Comparison of ENCODE assay signal across 13 cellular contexts in the genomic region with DNA sequence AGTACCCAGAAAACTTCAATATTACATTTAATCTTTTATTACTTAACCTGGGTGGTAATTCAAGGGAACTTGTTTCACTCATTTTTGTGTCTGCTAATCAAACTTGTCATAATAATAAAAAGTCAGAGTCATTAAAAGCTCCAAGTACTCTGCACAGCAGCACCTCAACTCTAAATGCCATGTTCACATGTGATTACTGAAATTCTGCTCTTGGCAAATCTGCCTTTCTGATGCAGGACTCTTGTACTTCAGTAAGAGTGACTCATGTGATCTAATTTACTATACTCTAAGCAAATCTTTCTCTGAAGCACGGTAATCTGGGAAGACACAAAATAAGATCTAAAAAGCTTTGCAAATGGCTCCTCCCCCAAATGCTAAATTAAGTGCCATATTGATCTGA. TPM values are rescaled to one million over a fixed set of nuclear protein-coding genes. Genes with fewer than 3 reads are reported as not detected.
DNase-seq lines count a peak whose midpoint lies in the region; ATAC-seq and TF ChIP-seq lines count a peak whose summit lies in the region.
"Had no signal": no experiment of that assay in that cellular context is flagged by ENCODE, and none has a peak within 500 bp of the region (broad histone marks: within the 10 kb centered on the region; RNA-seq: fewer than 3 reads in every experiment).

No MANE protein-coding gene starts in this region.

- H3F3A ChIP-seq in SK-N-SH (replicated peaks; ENCODE audit: insufficient read depth): no peaks in the 10 kb centered on the region

- CTCF ChIA-PET in SK-N-SH (lab: Yijun Ruan, JAX): no interaction called here

- H3K4me3 ChIP-seq in SK-N-SH (ENCODE audit: low read depth in 2 of 2, low read length in 1 of 2) (no peak overlapping the region), choroid plexus epithelial cell (ENCODE audit: low read depth, low read length) (no peak overlapping the region), mucosa of descending colon (no peak overlapping the region)

- peaks cover 0 to 8% of the 10 kb centered on the region in 2 experiments; a peak in 1 of 4 replicates for H3K4me1 ChIP-seq in SK-N-SH (ENCODE audit: control insufficient read depth in 1 of 2, insufficient read depth in 2 of 2, low read depth in 1 of 2, low read length in 1 of 2)
- H3K4me1 ChIP-seq in mucosa of descending colon (ENCODE audit: low read depth): no peaks in the 10 kb centered on the region
- H3K4me1 ChIP-seq: Caco-2 had no signal

- POLR2A ChIA-PET in SK-N-SH (lab: Yijun Ruan, JAX): no interaction called here

- H2AFZ ChIP-seq in SK-N-SH (ENCODE audit: low read depth): no peak overlapping the region

- peaks cover 11% of the 10 kb centered on the region; the same call in 1 of the 2 replicates for H3K27me3 ChIP-seq in SK-N-SH (ENCODE audit: insufficient read depth)

- WGBS in SK-N-SH (ENCODE audit: low lambda C conversion rate): 16% methylated on average over 1 of the region's 1 CpG

- no peak for TF ChIP-seq RAD21 in SK-N-SH (IDR thresholded peaks at IDR 0.05; ENCODE audit: low read length)

- no peaks in the 10 kb centered on the region for H3K79me2 ChIP-seq in SK-N-SH (ENCODE audit: insufficient read depth)

- H3K27ac ChIP-seq in SK-N-SH (ENCODE audit: low read depth in 2 of 2, low read length in 1 of 2): no peak overlapping the region
- H3K27ac ChIP-seq: C4-2B had no signal

- H4K20me1 ChIP-seq in SK-N-SH (ENCODE audit: insufficient read depth): no peaks in the 10 kb centered on the region

- no peak for TF ChIP-seq EP300 in SK-N-SH (IDR thresholded peaks at IDR 0.05; ENCODE audit: borderline replicate concordance in 1 of 2, low read depth in 1 of 2, low read length in 1 of 2)

- no peaks in the 10 kb centered on the region for H3K9me2 ChIP-seq in SK-N-SH

- DNase-seq in SK-N-SH (no peak), SK-N-DZ (ENCODE audit: low spot score) (peak; percentile 60), choroid plexus epithelial cell (ENCODE audit: low read depth) (peak; percentile 30), mucosa of descending colon (no peak), MV-4-11 (lab: John Stamatoyannopoulos, UW) (no peak), SHP77 treated with DMSO at 0.1 percent for 48 hours (lab: John Stamatoyannopoulos, UW) (no peak)
- DNase-seq: ACHN; Caco-2; CD4-positive, alpha-beta T cell; GDM1; H9 had no signal

- H3K9me3 ChIP-seq in SK-N-SH: no peaks in the 10 kb centered on the region
- no peaks in the 10 kb centered on the region for H3K9me3 ChIP-seq in mucosa of descending colon
- H3K9me3 ChIP-seq: Caco-2 had no signal

- TF ChIP-seq CTCF in SK-N-SH (IDR thresholded peaks at IDR 0.05) (no peak), choroid plexus epithelial cell (conservative IDR thresholded peaks at IDR 0.05; ENCODE audit: low read depth, low read length) (no peak), mucosa of descending colon (IDR thresholded peaks at IDR 0.05) (no peak)

- H3K9ac ChIP-seq in SK-N-SH: no peak overlapping the region

- intact Hi-C loops in mucosa of descending colon (cut with DNase I, micrococcal nuclease): no loop called here

- H3K4me2 ChIP-seq in SK-N-SH: no peak overlapping the region

- ATAC-seq in SK-N-SH treated with all-trans-retinoic acid at 6 μM for 48 hours: no peak
- ATAC-seq in mucosa of descending colon: no peak

- H3K36me3 ChIP-seq in SK-N-SH (replicated peaks in 1 of 2; ENCODE audit: control insufficient read depth in 1 of 2, insufficient read depth in 2 of 2, low read length in 1 of 2) (no peaks in the 10 kb centered on the region), mucosa of descending colon (ENCODE audit: low read depth) (no peaks in the 10 kb centered on the region)

TF ChIP-seq in SK-N-SH treated with all-trans-retinoic acid at 6 μM for 48 hours, 23 proteins besides CTCF, POLR2A, EP300 and RAD21:
- TF ChIP-seq PPARA (CRISPR knock-in tag; IDR thresholded peaks at IDR 0.05; ENCODE audit: borderline replicate concordance) (no peak), ISL1 (CRISPR knock-in tag; IDR thresholded peaks at IDR 0.05) (peak; percentile 76)
- TF ChIP-seq, protein P1, sequence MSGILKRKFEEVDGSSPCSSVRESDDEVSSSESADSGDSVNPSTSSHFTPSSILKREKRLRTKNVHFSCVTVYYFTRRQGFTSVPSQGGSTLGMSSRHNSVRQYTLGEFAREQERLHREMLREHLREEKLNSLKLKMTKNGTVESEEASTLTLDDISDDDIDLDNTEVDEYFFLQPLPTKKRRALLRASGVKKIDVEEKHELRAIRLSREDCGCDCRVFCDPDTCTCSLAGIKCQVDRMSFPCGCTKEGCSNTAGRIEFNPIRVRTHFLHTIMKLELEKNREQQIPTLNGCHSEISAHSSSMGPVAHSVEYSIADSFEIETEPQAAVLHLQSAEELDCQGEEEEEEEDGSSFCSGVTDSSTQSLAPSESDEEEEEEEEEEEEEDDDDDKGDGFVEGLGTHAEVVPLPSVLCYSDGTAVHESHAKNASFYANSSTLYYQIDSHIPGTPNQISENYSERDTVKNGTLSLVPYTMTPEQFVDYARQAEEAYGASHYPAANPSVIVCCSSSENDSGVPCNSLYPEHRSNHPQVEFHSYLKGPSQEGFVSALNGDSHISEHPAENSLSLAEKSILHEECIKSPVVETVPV (CRISPR knock-in tag; IDR thresholded peaks at IDR 0.05): peak; percentile 37; the same call in 1 of the 2 replicates

TF ChIP-seq in SK-N-SH, 30 proteins besides CTCF, POLR2A, EP300 and RAD21 (continues in another document):
- TF ChIP-seq NFIC (IDR thresholded peaks at IDR 0.05; ENCODE audit: borderline replicate concordance) (no peak), FOXJ3 (CRISPR knock-in tag; IDR thresholded peaks at IDR 0.05) (no peak), CHD2 (IDR thresholded peaks at IDR 0.05; ENCODE audit: low read length, partially characterized antibody) (no peak), NRF1 (IDR thresholded peaks at IDR 0.05; ENCODE audit: low read depth, low read length) (no peak), SMC3 (IDR thresholded peaks at IDR 0.05; ENCODE audit: low read depth, low read length) (no peak), JUND (IDR thresholded peaks at IDR 0.05) (no peak), TEAD4 (IDR thresholded peaks at IDR 0.05; ENCODE audit: borderline replicate concordance, insufficient read depth) (no peak), RFX5 (IDR thresholded peaks at IDR 0.05; ENCODE audit: low read length) (no peak), ZBTB33 (IDR thresholded peaks at IDR 0.05; ENCODE audit: borderline replicate concordance, low read depth) (no peak), TAF1 (IDR thresholded peaks at IDR 0.05; ENCODE audit: borderline replicate concordance, low read depth, low read length) (no peak), GABPA (IDR thresholded peaks at IDR 0.05; ENCODE audit: low read depth) (no peak)
- TF ChIP-seq, protein P2, sequence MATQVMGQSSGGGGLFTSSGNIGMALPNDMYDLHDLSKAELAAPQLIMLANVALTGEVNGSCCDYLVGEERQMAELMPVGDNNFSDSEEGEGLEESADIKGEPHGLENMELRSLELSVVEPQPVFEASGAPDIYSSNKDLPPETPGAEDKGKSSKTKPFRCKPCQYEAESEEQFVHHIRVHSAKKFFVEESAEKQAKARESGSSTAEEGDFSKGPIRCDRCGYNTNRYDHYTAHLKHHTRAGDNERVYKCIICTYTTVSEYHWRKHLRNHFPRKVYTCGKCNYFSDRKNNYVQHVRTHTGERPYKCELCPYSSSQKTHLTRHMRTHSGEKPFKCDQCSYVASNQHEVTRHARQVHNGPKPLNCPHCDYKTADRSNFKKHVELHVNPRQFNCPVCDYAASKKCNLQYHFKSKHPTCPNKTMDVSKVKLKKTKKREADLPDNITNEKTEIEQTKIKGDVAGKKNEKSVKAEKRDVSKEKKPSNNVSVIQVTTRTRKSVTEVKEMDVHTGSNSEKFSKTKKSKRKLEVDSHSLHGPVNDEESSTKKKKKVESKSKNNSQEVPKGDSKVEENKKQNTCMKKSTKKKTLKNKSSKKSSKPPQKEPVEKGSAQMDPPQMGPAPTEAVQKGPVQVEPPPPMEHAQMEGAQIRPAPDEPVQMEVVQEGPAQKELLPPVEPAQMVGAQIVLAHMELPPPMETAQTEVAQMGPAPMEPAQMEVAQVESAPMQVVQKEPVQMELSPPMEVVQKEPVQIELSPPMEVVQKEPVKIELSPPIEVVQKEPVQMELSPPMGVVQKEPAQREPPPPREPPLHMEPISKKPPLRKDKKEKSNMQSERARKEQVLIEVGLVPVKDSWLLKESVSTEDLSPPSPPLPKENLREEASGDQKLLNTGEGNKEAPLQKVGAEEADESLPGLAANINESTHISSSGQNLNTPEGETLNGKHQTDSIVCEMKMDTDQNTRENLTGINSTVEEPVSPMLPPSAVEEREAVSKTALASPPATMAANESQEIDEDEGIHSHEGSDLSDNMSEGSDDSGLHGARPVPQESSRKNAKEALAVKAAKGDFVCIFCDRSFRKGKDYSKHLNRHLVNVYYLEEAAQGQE (IDR thresholded peaks at IDR 0.05; ENCODE audit: low read depth, low read length): no peak

RNA-seq across cellular contexts. Expression of gene ROBO1, which starts 6.4 kb away (rescaled TPM):
- polyA plus RNA-seq in SK-N-SH (2012; rRNA removed): 22.2 and 22.7 TPM in 2 replicates
- 30.7 and 32.6 TPM in 2 replicates for polyA plus RNA-seq in SK-N-SH (2012; cell fraction: cytosol; rRNA removed)
- 17.7 and 29.2 TPM in 2 replicates for polyA plus RNA-seq in SK-N-SH (2012; cell fraction: nucleus; rRNA removed)
- polyA plus RNA-seq in SK-N-DZ (2014; cell fraction: cytosol; rRNA removed): 16.6 and 20.3 TPM in 2 replicates
- 13.3 and 27.9 TPM in 2 replicates for polyA plus RNA-seq in SK-N-DZ (2014; cell fraction: nucleus; rRNA removed)
- 10 to 100 TPM in 2 of 3 donors, 1 to 10 TPM in 1; 4.3 to 22.7 (median 10.1) TPM for total RNA-seq in mucosa of descending colon

Comparison
In these comparisons a context has a peak if more than half of its experiments do, and no peak if none do; other contexts are left out.
1. DNase-seq: peak in SK-N-DZ (single experiment) and choroid plexus epithelial cell (single experiment); none in SK-N-SH (single experiment), mucosa of descending colon (0 of 3), MV-4-11 (single experiment) and SHP77 treated with DMSO at 0.1 percent for 48 hours (single experiment).